In the genomic region with DNA sequence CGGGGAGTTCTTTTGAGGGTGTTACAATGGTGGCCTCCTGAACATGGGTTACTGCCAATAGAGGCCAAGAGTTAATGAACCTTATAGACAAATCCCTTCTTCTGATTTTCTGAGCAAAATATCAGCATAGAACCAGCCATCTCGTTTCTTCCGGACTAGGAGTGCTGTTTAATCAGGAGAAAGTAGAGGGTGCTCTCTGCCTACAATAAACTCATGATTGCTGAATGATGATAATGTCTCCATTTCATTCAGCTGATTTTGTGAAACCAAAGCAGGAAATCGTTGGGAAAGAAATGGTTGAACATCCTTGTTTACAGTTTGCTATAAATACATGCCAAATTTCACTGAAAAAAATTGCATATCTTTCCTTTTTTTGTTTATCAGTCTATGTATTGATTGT, we compare ENCODE assay signal across 10 cellular contexts.
DNase-seq lines count a peak whose midpoint lies in the region; TF ChIP-seq lines count a peak whose summit lies in the region.
"Had no signal": no experiment of that assay in that cellular context is flagged by ENCODE, and none has a peak within 500 bp of the region (broad histone marks: within the 10 kb centered on the region; RNA-seq: fewer than 3 reads in every experiment).

No MANE protein-coding gene starts in this region.

- H3K4me3 Mint-ChIP-seq in CD4-positive, alpha-beta memory T cell = no peak overlapping the region
- H3K4me3 Mint-ChIP-seq: activated CD4-positive, alpha-beta T cell treated with anti-CD3 and anti-CD28 coated beads, Interleukin-2, amount 10 ng/mL, durations not matched to agents 7 days and 5 days had no signal

- H3K4me1 ChIP-seq in CD4-positive, alpha-beta memory T cell (ENCODE audit: insufficient read depth, low read length) = no peaks in the 10 kb centered on the region
- no peaks in the 10 kb centered on the region for H3K4me1 ChIP-seq in suprapubic skin

- TF ChIP-seq POLR2A in suprapubic skin (IDR thresholded peaks at IDR 0.05) = no peak

- no peak overlapping the region for H3K27ac Mint-ChIP-seq in CD4-positive, alpha-beta memory T cell
- H3K27ac Mint-ChIP-seq: activated CD4-positive, alpha-beta T cell treated with anti-CD3 and anti-CD28 coated beads, Interleukin-2, amount 10 ng/mL, durations not matched to agents 7 days and 5 days had no signal

- H3K9me3 Mint-ChIP-seq in CD4-positive, alpha-beta memory T cell = peaks cover 0 to 10% (median 4%) of the 10 kb centered on the region in 8 donors
- H3K9me3 Mint-ChIP-seq: activated CD4-positive, alpha-beta T cell treated with anti-CD3 and anti-CD28 coated beads, Interleukin-2, amount 10 ng/mL, durations not matched to agents 7 days and 5 days had no signal

- H3K36me3 Mint-ChIP-seq in CD4-positive, alpha-beta memory T cell = no peaks in the 10 kb centered on the region

- H3K27me3 Mint-ChIP-seq in CD4-positive, alpha-beta memory T cell = no peaks in the 10 kb centered on the region
- H3K27me3 Mint-ChIP-seq: activated CD4-positive, alpha-beta T cell treated with anti-CD3 and anti-CD28 coated beads, Interleukin-2, amount 10 ng/mL, durations not matched to agents 7 days and 5 days had no signal

- intact Hi-C loops in CD4-positive, alpha-beta memory T cell (cut with micrococcal nuclease) = no loop called here

- CTCF ChIA-PET in CD4-positive, alpha-beta memory T cell (lab: Charles Lee; ENCODE audit: partially characterized antibody) = no interaction called here

- no peaks in the 10 kb centered on the region for H3K9me3 ChIP-seq in CD4-positive, alpha-beta memory T cell (ENCODE audit: control insufficient read depth in 1 of 2, low read length in 2 of 2)
- H3K9me3 ChIP-seq in suprapubic skin = no peaks in the 10 kb centered on the region

- POLR2A ChIA-PET in CD4-positive, alpha-beta memory T cell (lab: Charles Lee; ENCODE audit: partially characterized antibody) = no interaction called here

- 25% methylated on average over 4 of the region's 4 CpGs for WGBS in suprapubic skin

- no peak overlapping the region for H3K4me3 ChIP-seq in CD4-positive, alpha-beta memory T cell (ENCODE audit: low read length in 2 of 2)
- H3K4me3 ChIP-seq in suprapubic skin = no peak overlapping the region

- no peak overlapping the region for H3K27ac ChIP-seq in CD4-positive, alpha-beta memory T cell (ENCODE audit: low read depth, low read length)
- no peak overlapping the region for H3K27ac ChIP-seq in suprapubic skin

- TF ChIP-seq EP300 in suprapubic skin (IDR thresholded peaks at IDR 0.05) = no peak

- no peak for TF ChIP-seq CTCF in suprapubic skin (IDR thresholded peaks at IDR 0.05)

- no peaks in the 10 kb centered on the region for H3K36me3 ChIP-seq in CD4-positive, alpha-beta memory T cell (ENCODE audit: insufficient read depth, low read length)
- no peaks in the 10 kb centered on the region for H3K36me3 ChIP-seq in suprapubic skin

- no peaks in the 10 kb centered on the region for H3K4me1 Mint-ChIP-seq in CD4-positive, alpha-beta memory T cell
- H3K4me1 Mint-ChIP-seq: activated CD4-positive, alpha-beta T cell treated with anti-CD3 and anti-CD28 coated beads, Interleukin-2, amount 10 ng/mL, durations not matched to agents 7 days and 5 days had no signal

- peak; percentile 56 for DNase-seq in EL
- peak; percentile 2 for DNase-seq in NCI-H1694 (lab: John Stamatoyannopoulos, UW)
- peak; percentile 60 for DNase-seq in dermis blood vessel endothelial cell
- peak; percentile 46 for DNase-seq in pons (ENCODE audit: low spot score)
- DNase-seq in GOT3 (lab: John Stamatoyannopoulos, UW) = no peak
- DNase-seq in CD4-positive, alpha-beta memory T cell = no peak
- no peak for DNase-seq in suprapubic skin (ENCODE audit: low spot score in 2 of 2)
- DNase-seq: activated CD4-positive, alpha-beta T cell treated with anti-CD3 and anti-CD28 coated beads, Interleukin-2, amount 10 ng/mL, durations not matched to agents 7 days and 5 days; cortex of kidney; NCI-H2107 had no signal

- H3K27me3 ChIP-seq in CD4-positive, alpha-beta memory T cell (ENCODE audit: insufficient read depth, low read length) = no peaks in the 10 kb centered on the region
- no peaks in the 10 kb centered on the region for H3K27me3 ChIP-seq in suprapubic skin

Comparison
In these comparisons a context has a peak if more than half of its experiments do, and no peak if none do; other contexts are left out.
1. DNase-seq: peak in EL (single experiment), NCI-H1694 (single experiment), dermis blood vessel endothelial cell (single experiment) and pons (single experiment); none in GOT3 (single experiment), CD4-positive, alpha-beta memory T cell (0 of 5) and suprapubic skin (0 of 2).